16 cellular contexts compared by ENCODE assay signal in genomic region chr2:37096568-37096967, GRCh38. TPM values are rescaled to one million over a fixed set of nuclear protein-coding genes. Genes with fewer than 3 reads are reported as not detected.
DNase-seq lines count a peak whose midpoint lies in the region; ATAC-seq and TF ChIP-seq lines count a peak whose summit lies in the region.
"Had no signal": no experiment of that assay in that cellular context is flagged by ENCODE, and none has a peak within 500 bp of the region (broad histone marks: within the 10 kb centered on the region; RNA-seq: fewer than 3 reads in every experiment).

No MANE protein-coding gene starts in this region.

- peaks cover 52% of the 10 kb centered on the region for H3K36me3 ChIP-seq in OCI-LY3 (replicated peaks; ENCODE audit: low read depth, low read length)

- H3K9me3 ChIP-seq in OCI-LY3 (ENCODE audit: insufficient read depth, low read length): no peaks in the 10 kb centered on the region
- H3K9me3 ChIP-seq: MG63 had no signal

- TF ChIP-seq CTCF in OCI-LY3 (IDR thresholded peaks at IDR 0.05; ENCODE audit: low read depth, low read length): no peak

- no peaks in the 10 kb centered on the region for H3K79me2 ChIP-seq in OCI-LY3 (ENCODE audit: low read length)

- H3K4me1 ChIP-seq in OCI-LY3 (ENCODE audit: low read length): peaks cover 36% of the 10 kb centered on the region

- no peaks in the 10 kb centered on the region for H3K9me3 Mint-ChIP-seq in activated T-cell treated with anti-CD3 and anti-CD28 coated beads, Interleukin-2, amount 50 U/mL, for 72 hours
- no peaks in the 10 kb centered on the region for H3K9me3 Mint-ChIP-seq in stimulated activated memory B cell treated with anti-CD40 and anti-IgM and Interleukin-4, amounts not matched to agents 10 μg/mL and 1 μg/mL and 100 μg/mL, for 72 hours

- H3K36me3 Mint-ChIP-seq in activated T-cell treated with anti-CD3 and anti-CD28 coated beads, Interleukin-2, amount 50 U/mL, for 72 hours (ENCODE audit: insufficient read depth in 2 of 2): peaks cover 3 to 12% of the 10 kb centered on the region in 2 donors
- peaks cover 55% of the 10 kb centered on the region for H3K36me3 Mint-ChIP-seq in stimulated activated memory B cell treated with anti-CD40 and anti-IgM and Interleukin-4, amounts not matched to agents 10 μg/mL and 1 μg/mL and 100 μg/mL, for 72 hours

- peak overlapping the region; percentile 73 for H3K27ac Mint-ChIP-seq in activated T-cell treated with anti-CD3 and anti-CD28 coated beads, Interleukin-2, amount 50 U/mL, for 72 hours
- H3K27ac Mint-ChIP-seq in stimulated activated memory B cell treated with anti-CD40 and anti-IgM and Interleukin-4, amounts not matched to agents 10 μg/mL and 1 μg/mL and 100 μg/mL, for 72 hours: peak overlapping the region; percentile 40

- H3K9ac ChIP-seq in OCI-LY3 (ENCODE audit: low read length): no peak overlapping the region

- no peak overlapping the region for H3K4me3 Mint-ChIP-seq in activated T-cell treated with anti-CD3 and anti-CD28 coated beads, Interleukin-2, amount 50 U/mL, for 72 hours
- no peak overlapping the region for H3K4me3 Mint-ChIP-seq in stimulated activated memory B cell treated with anti-CD40 and anti-IgM and Interleukin-4, amounts not matched to agents 10 μg/mL and 1 μg/mL and 100 μg/mL, for 72 hours

- no peak overlapping the region for H2AFZ ChIP-seq in OCI-LY3 (ENCODE audit: low read depth, low read length)

- no peak for DNase-seq in activated T-cell treated with anti-CD3 and anti-CD28 coated beads, Interleukin-2, amount 50 U/mL, for 72 hours
- DNase-seq in activated T-cell treated with anti-CD3 and anti-CD28 coated beads for 4 hours (no peak), amniotic epithelial cell (ENCODE audit: low read depth) (peak; percentile 4), SHP77 (lab: John Stamatoyannopoulos, UW) (no peak)
- DNase-seq: DMS 273 treated with DMSO at 0.1 percent for 48 hours, GDM1, KG1, MG63, NCI-H1092, NCI-H510A treated with DMSO at 0.1 percent for 48 hours, Right ventricle myocardium superior had no signal

- peak overlapping the region; percentile 34 for H3K4me2 ChIP-seq in OCI-LY3 (ENCODE audit: low read length)

- no peak for ATAC-seq in activated T-cell treated with anti-CD3 and anti-CD28 coated beads, Interleukin-2, amount 50 U/mL, for 72 hours (replicated peaks in 1 of 2)
- ATAC-seq in stimulated activated memory B cell treated with anti-CD40 and anti-IgM and Interleukin-4, amounts not matched to agents 10 μg/mL and 1 μg/mL and 100 μg/mL, for 72 hours: no peak
- no peak for ATAC-seq in HG03159 (IDR thresholded peaks at IDR 0.05; ENCODE audit: unreplicated experiment)
- no peak for ATAC-seq in GM21447 (IDR thresholded peaks at IDR 0.05; ENCODE audit: unreplicated experiment)

- H3K4me1 Mint-ChIP-seq in activated T-cell treated with anti-CD3 and anti-CD28 coated beads, Interleukin-2, amount 50 U/mL, for 72 hours (ENCODE audit: low read depth): no peaks in the 10 kb centered on the region
- peaks cover 31% of the 10 kb centered on the region for H3K4me1 Mint-ChIP-seq in stimulated activated memory B cell treated with anti-CD40 and anti-IgM and Interleukin-4, amounts not matched to agents 10 μg/mL and 1 μg/mL and 100 μg/mL, for 72 hours

- no peak overlapping the region for H3K4me3 ChIP-seq in OCI-LY3 (ENCODE audit: low read length)
- H3K4me3 ChIP-seq: MG63 had no signal

- H3K27me3 ChIP-seq in OCI-LY3 (ENCODE audit: low read depth, low read length): no peaks in the 10 kb centered on the region
- H3K27me3 ChIP-seq: MG63 had no signal

- no peaks in the 10 kb centered on the region for H3K27me3 Mint-ChIP-seq in activated T-cell treated with anti-CD3 and anti-CD28 coated beads, Interleukin-2, amount 50 U/mL, for 72 hours (ENCODE audit: low read depth)
- H3K27me3 Mint-ChIP-seq in stimulated activated memory B cell treated with anti-CD40 and anti-IgM and Interleukin-4, amounts not matched to agents 10 μg/mL and 1 μg/mL and 100 μg/mL, for 72 hours: no peaks in the 10 kb centered on the region

- H3K27ac ChIP-seq in OCI-LY3 (ENCODE audit: low read length): no peak overlapping the region
- H3K27ac ChIP-seq: 22Rv1 had no signal

- H4K20me1 ChIP-seq in OCI-LY3 (ENCODE audit: insufficient read depth, low read length): no peaks in the 10 kb centered on the region

RNA-seq across cellular contexts. Expression of gene GPATCH11, which starts 12.2 kb away (rescaled TPM):
- 10 to 100 TPM; 12.3 to 12.4 TPM for total RNA-seq in activated T-cell treated with anti-CD3 and anti-CD28 coated beads, Interleukin-2, amount 50 U/mL, for 72 hours

RNA-seq across cellular contexts. Expression of gene HEATR5B, which starts 12.4 kb away (rescaled TPM):
- total RNA-seq in activated T-cell treated with anti-CD3 and anti-CD28 coated beads, Interleukin-2, amount 50 U/mL, for 72 hours: 10 to 100 TPM; 12.4 to 14.8 TPM
